ENCODE assay signal across 9 cellular contexts in genomic region chr22:19886605-19887250, GRCh38. TPM values are rescaled to one million over a fixed set of nuclear protein-coding genes. Genes with fewer than 3 reads are reported as not detected.
DNase-seq lines count a peak whose midpoint lies in the region; ATAC-seq, FAIRE-seq and TF ChIP-seq lines count a peak whose summit lies in the region.
"Had no signal": no experiment of that assay in that cellular context is flagged by ENCODE, and none has a peak within 500 bp of the region (broad histone marks: within the 10 kb centered on the region; RNA-seq: fewer than 3 reads in every experiment).

No MANE protein-coding gene starts in this region.

- peak overlapping the region; percentile 59 for H3K9ac ChIP-seq in OCI-LY1 (ENCODE audit: low read length)
- peak overlapping the region in 1 of 2 donors; percentile 3 for H3K9ac ChIP-seq in colonic mucosa (ENCODE audit: low read depth in 2 of 2, low read length in 2 of 2)

- H4K20me1 ChIP-seq in OCI-LY1 (ENCODE audit: insufficient read depth, low read length) = no peaks in the 10 kb centered on the region

- H3K4me3 ChIP-seq in OCI-LY1 (ENCODE audit: low read depth, low read length, poor library complexity, severe bottlenecking) = peak overlapping the region; percentile 11
- H3K4me3 ChIP-seq in colonic mucosa = no peak overlapping the region

- peak; percentile 65 for ATAC-seq in memory B cell (ENCODE audit: low read depth)

- H3K4me1 ChIP-seq in OCI-LY1 (ENCODE audit: insufficient read depth, low read length, severe bottlenecking) (peaks cover 42% of the 10 kb centered on the region), colonic mucosa (no peaks in the 10 kb centered on the region)

- peak overlapping the region; percentile 93 for H3K27ac ChIP-seq in OCI-LY1 (ENCODE audit: low read depth, low read length, poor library complexity, severe bottlenecking)
- H3K27ac ChIP-seq in angular gyrus (ENCODE audit: low read depth, low read length) = peak overlapping the region; percentile 32
- H3K27ac ChIP-seq in colonic mucosa = no peak overlapping the region

- H3K9me3 ChIP-seq in OCI-LY1 (ENCODE audit: low read length) = no peaks in the 10 kb centered on the region
- H3K9me3 ChIP-seq in colonic mucosa = no peaks in the 10 kb centered on the region

- no peaks in the 10 kb centered on the region for H3K9me2 ChIP-seq in OCI-LY1 (ENCODE audit: low read depth, low read length)

- no peak for TF ChIP-seq CTCF in D721Med (IDR thresholded peaks at IDR 0.05; ENCODE audit: insufficient read depth, missing control alignments)
- TF ChIP-seq CTCF in OCI-LY1 (IDR thresholded peaks at IDR 0.05; ENCODE audit: low read length) = no peak
- no peak for TF ChIP-seq CTCF in colonic mucosa (IDR thresholded peaks at IDR 0.05)

- H3K4me3 Mint-ChIP-seq in memory B cell = peak overlapping the region; percentile 32
- H3K4me3 Mint-ChIP-seq: natural killer cell treated with Interleukin-12 subunit alpha and Interleukin-12 subunit beta and Interleukin-15 and Interleukin-18, amount 100 ng/mL, for 72 hours had no signal

- intact Hi-C loops in colonic mucosa (cut with DNase I) = no loop called here

- no peak overlapping the region for H3K27ac Mint-ChIP-seq in memory B cell
- H3K27ac Mint-ChIP-seq: natural killer cell treated with Interleukin-12 subunit alpha and Interleukin-12 subunit beta and Interleukin-15 and Interleukin-18, amount 100 ng/mL, for 72 hours had no signal

- DNase-seq in D721Med (ENCODE audit: insufficient read length, low spot score) = peak; percentile 19
- DNase-seq in memory B cell (ENCODE audit: low spot score in 2 of 2) = no peak
- no peak for DNase-seq in colonic mucosa
- DNase-seq in cerebellar cortex (ENCODE audit: low spot score) = no peak
- no peak for DNase-seq in glomerular visceral epithelial cell (ENCODE audit: extremely low spot score)
- DNase-seq in G401 (ENCODE audit: low spot score) = no peak

- H3K27me3 ChIP-seq in OCI-LY1 (ENCODE audit: insufficient read depth, low read length) (no peaks in the 10 kb centered on the region), colonic mucosa (no peaks in the 10 kb centered on the region)

- no peaks in the 10 kb centered on the region for H3K27me3 Mint-ChIP-seq in memory B cell
- H3K27me3 Mint-ChIP-seq: natural killer cell treated with Interleukin-12 subunit alpha and Interleukin-12 subunit beta and Interleukin-15 and Interleukin-18, amount 100 ng/mL, for 72 hours had no signal

- peak overlapping the region; percentile 60 for H3K4me2 ChIP-seq in OCI-LY1 (ENCODE audit: low read length)

- no peaks in the 10 kb centered on the region for H3K36me3 Mint-ChIP-seq in memory B cell
- H3K36me3 Mint-ChIP-seq: natural killer cell treated with Interleukin-12 subunit alpha and Interleukin-12 subunit beta and Interleukin-15 and Interleukin-18, amount 100 ng/mL, for 72 hours had no signal

- H3K4me1 Mint-ChIP-seq in memory B cell = peaks cover 20% of the 10 kb centered on the region

- no peaks in the 10 kb centered on the region for H3K9me3 Mint-ChIP-seq in memory B cell
- H3K9me3 Mint-ChIP-seq: natural killer cell treated with Interleukin-12 subunit alpha and Interleukin-12 subunit beta and Interleukin-15 and Interleukin-18, amount 100 ng/mL, for 72 hours had no signal

- no peaks in the 10 kb centered on the region for H3F3A ChIP-seq in OCI-LY1 (ENCODE audit: insufficient read depth, low read length)

- peak overlapping the region; percentile 72 for H2AFZ ChIP-seq in OCI-LY1 (ENCODE audit: low read length)

- in situ Hi-C loops in G401 (cut with HindIII; ENCODE audit: low sequenced_read_pairs) = no loop called here

- FAIRE-seq in D721Med (lab: Jason Lieb, UNC) = no peak

- H3K79me2 ChIP-seq in OCI-LY1 (ENCODE audit: insufficient read depth, low read length) = no peaks in the 10 kb centered on the region

- H3K36me3 ChIP-seq in OCI-LY1 (ENCODE audit: insufficient read depth, low read length) (no peaks in the 10 kb centered on the region), colonic mucosa (no peaks in the 10 kb centered on the region)

RNA-seq across cellular contexts. Expression of gene GNB1L, which starts 32.1 kb away (rescaled TPM):
- 10 to 100 TPM in 1 of 2 donors, 1 to 10 TPM in 1; 4.4 to 10.2 TPM for total RNA-seq in colonic mucosa
- 20.4 TPM in 2 replicates for total RNA-seq in G401 (2014; rRNA removed; shearing (Covaris generic))

RNA-seq across cellular contexts. Expression of gene RTL10, which starts 32.1 kb away (rescaled TPM):
- total RNA-seq in colonic mucosa = 10 to 100 TPM in 1 of 2 donors, 1 to 10 TPM in 1; 9.7 to 14.1 TPM
- total RNA-seq in G401 (2014; rRNA removed; shearing (Covaris generic)) = 4.6 and 11.0 TPM in 2 replicates

RNA-seq across cellular contexts. Expression of gene COMT, which starts 54.8 kb away (rescaled TPM):
- total RNA-seq in colonic mucosa = 100 to 1,000 TPM in 1 of 2 donors, 10 to 100 TPM in 1; 70.0 to 125 TPM
- total RNA-seq in G401 (2014; rRNA removed; shearing (Covaris generic)) = 142 and 187 TPM in 2 replicates

RNA-seq across cellular contexts. Expression of gene TXNRD2, which starts 54.9 kb away (rescaled TPM):
- 10 to 100 TPM; 22.3 to 29.5 TPM for total RNA-seq in colonic mucosa
- 86.5 and 96.6 TPM in 2 replicates for total RNA-seq in G401 (2014; rRNA removed; shearing (Covaris generic))
